In genomic region chr10:72322280-72323058, GRCh38 we compare ENCODE assay signal across 1 cellular context.
TF ChIP-seq lines count a peak whose summit lies in the region.

No MANE protein-coding gene starts in this region.

TF ChIP-seq in H1, 55 proteins besides CTCF, POLR2A, EP300 and RAD21 (continued from another document):
- TF ChIP-seq SP4 (IDR thresholded peaks at IDR 0.05; ENCODE audit: low read length): no peak
